In genomic region chr2:3628800-3629199, GRCh38 we compare ENCODE assay signal across 10 cellular contexts. TPM values are rescaled to one million over a fixed set of nuclear protein-coding genes. Genes with fewer than 3 reads are reported as not detected.
A peak's percentile ranks its signal among the peaks of the same experiment; 100 is the strongest.
DNase-seq lines count a peak whose midpoint lies in the region; FAIRE-seq and TF ChIP-seq lines count a peak whose summit lies in the region.
"Had no signal": no experiment of that assay in that cellular context is flagged by ENCODE, and none has a peak within 500 bp of the region (broad histone marks: within the 10 kb centered on the region; RNA-seq: fewer than 3 reads in every experiment).

No MANE protein-coding gene starts in this region.

- H4K8ac ChIP-seq in mesendoderm (ENCODE audit: low read depth, low read length) = no peak overlapping the region

- H3K79me1 ChIP-seq in mesendoderm (ENCODE audit: low read length) = no peaks in the 10 kb centered on the region

- no peak overlapping the region for H2BK15ac ChIP-seq in mesendoderm (replicated peaks; ENCODE audit: low read depth)

- H4K5ac ChIP-seq in mesendoderm (ENCODE audit: low read length) = no peak overlapping the region

- H3K4me2 ChIP-seq in mesendoderm (ENCODE audit: low read length) = no peak overlapping the region
- no peak overlapping the region for H3K4me2 ChIP-seq in SK-N-SH

- no peak overlapping the region for H3K56ac ChIP-seq in mesendoderm (ENCODE audit: low read length)

- no peak for TF ChIP-seq POLR2A in GM12892 (IDR thresholded peaks at IDR 0.05; ENCODE audit: low read depth, low read length)

- CTCF ChIA-PET in SK-N-SH (lab: Yijun Ruan, JAX) = interaction anchor here (0.6 to 1.2 kb wide), 4 partner anchors 10 to 1812 kb away, joined by 3 to 4 read pairs (median 3); no protein-coding TSS in a partner anchor

- H2AFZ ChIP-seq in SK-N-SH (ENCODE audit: low read depth) = no peak overlapping the region

- no peak overlapping the region for H3K4me3 ChIP-seq in Jurkat, Clone E6-1 (ENCODE audit: low read length)
- H3K4me3 ChIP-seq in mesendoderm (ENCODE audit: low read length) (no peak overlapping the region), SK-N-SH (ENCODE audit: low read depth in 2 of 2, low read length in 1 of 2) (no peak overlapping the region)

- H3K18ac ChIP-seq in mesendoderm (ENCODE audit: low read length) = no peak overlapping the region

- no peak overlapping the region for H2BK5ac ChIP-seq in mesendoderm (ENCODE audit: low read length)

- no peak overlapping the region for H3K4ac ChIP-seq in mesendoderm (ENCODE audit: low read depth, low read length)

- H3K27me3 ChIP-seq in mesendoderm (ENCODE audit: insufficient read depth, low read length, poor library complexity) = no peaks in the 10 kb centered on the region
- no peaks in the 10 kb centered on the region for H3K27me3 ChIP-seq in SK-N-SH (ENCODE audit: insufficient read depth)

- POLR2A ChIA-PET in SK-N-SH (lab: Yijun Ruan, JAX) = no interaction called here

- TF ChIP-seq CTCF in SK-N-SH (IDR thresholded peaks at IDR 0.05) = no peak

- DNase-seq in DMS79 treated with DMSO at 0.1 percent for 48 hours (lab: John Stamatoyannopoulos, UW) (peak; percentile 91), RPMI8226 (peak; percentile 40), mesendoderm (peak; percentile 66), SK-N-SH (no peak), AG08395 (ENCODE audit: low spot score) (no peak), HPDE6-E6E7 (ENCODE audit: extremely low spot score) (no peak), GM12892 (ENCODE audit: insufficient read length) (no peak)
- peak; percentile 20 for DNase-seq in Jurkat, Clone E6-1 (ENCODE audit: low read depth, low spot score)
- DNase-seq: NCI-H774 had no signal

- H3K36me3 ChIP-seq in mesendoderm (ENCODE audit: control insufficient read depth, insufficient read depth, low read length) = no peaks in the 10 kb centered on the region
- no peaks in the 10 kb centered on the region for H3K36me3 ChIP-seq in SK-N-SH (replicated peaks in 1 of 2; ENCODE audit: control insufficient read depth in 1 of 2, insufficient read depth in 2 of 2, low read length in 1 of 2)

- no peaks in the 10 kb centered on the region for H4K20me1 ChIP-seq in SK-N-SH (ENCODE audit: insufficient read depth)

- FAIRE-seq in GM12892 (lab: Jason Lieb, UNC) = no peak

- no peaks in the 10 kb centered on the region for H3F3A ChIP-seq in SK-N-SH (replicated peaks; ENCODE audit: insufficient read depth)

- no peaks in the 10 kb centered on the region for H3K9me3 ChIP-seq in SK-N-SH

- H3K23ac ChIP-seq in mesendoderm (ENCODE audit: low read length) = no peak overlapping the region

- no peak for TF ChIP-seq EP300 in SK-N-SH (IDR thresholded peaks at IDR 0.05; ENCODE audit: borderline replicate concordance in 1 of 2, low read depth in 1 of 2, low read length in 1 of 2)

- no peaks in the 10 kb centered on the region for H3K9me2 ChIP-seq in SK-N-SH

- no peak for TF ChIP-seq RAD21 in SK-N-SH (IDR thresholded peaks at IDR 0.05; ENCODE audit: low read length)

- H2BK120ac ChIP-seq in mesendoderm (ENCODE audit: low read depth, low read length) = no peak overlapping the region

- WGBS in mesendoderm (ENCODE audit: extremely low coverage, insufficient coverage, low lambda C conversion rate) = no CpG with 5 or more reads among the region's 12 CpGs
- WGBS in SK-N-SH (ENCODE audit: low lambda C conversion rate) = 77% methylated on average over 11 of the region's 12 CpGs

- H3K27ac ChIP-seq in mesendoderm (ENCODE audit: low read depth, low read length) (no peak overlapping the region), SK-N-SH (ENCODE audit: low read depth in 2 of 2, low read length in 1 of 2) (no peak overlapping the region)

- H3K79me2 ChIP-seq in mesendoderm (ENCODE audit: control insufficient read depth, insufficient read depth, low read length) = no peaks in the 10 kb centered on the region
- H3K79me2 ChIP-seq in SK-N-SH (ENCODE audit: insufficient read depth) = no peaks in the 10 kb centered on the region

- no peaks in the 10 kb centered on the region for H3K4me1 ChIP-seq in mesendoderm (ENCODE audit: control insufficient read depth, low read depth, low read length)
- peaks cover 0 to 14% of the 10 kb centered on the region in 2 experiments; a peak in 1 of 4 replicates for H3K4me1 ChIP-seq in SK-N-SH (ENCODE audit: control insufficient read depth in 1 of 2, insufficient read depth in 2 of 2, low read depth in 1 of 2, low read length in 1 of 2)

- H2AK5ac ChIP-seq in mesendoderm (ENCODE audit: low read length) = no peak overlapping the region

- no peak overlapping the region for H3K9ac ChIP-seq in mesendoderm (ENCODE audit: low read length)
- H3K9ac ChIP-seq in SK-N-SH = no peak overlapping the region

TF ChIP-seq in SK-N-SH, 30 proteins besides CTCF, POLR2A, EP300 and RAD21:
- no peak for TF ChIP-seq CHD2 (IDR thresholded peaks at IDR 0.05; ENCODE audit: low read length, partially characterized antibody)
- TF ChIP-seq, protein P1, sequence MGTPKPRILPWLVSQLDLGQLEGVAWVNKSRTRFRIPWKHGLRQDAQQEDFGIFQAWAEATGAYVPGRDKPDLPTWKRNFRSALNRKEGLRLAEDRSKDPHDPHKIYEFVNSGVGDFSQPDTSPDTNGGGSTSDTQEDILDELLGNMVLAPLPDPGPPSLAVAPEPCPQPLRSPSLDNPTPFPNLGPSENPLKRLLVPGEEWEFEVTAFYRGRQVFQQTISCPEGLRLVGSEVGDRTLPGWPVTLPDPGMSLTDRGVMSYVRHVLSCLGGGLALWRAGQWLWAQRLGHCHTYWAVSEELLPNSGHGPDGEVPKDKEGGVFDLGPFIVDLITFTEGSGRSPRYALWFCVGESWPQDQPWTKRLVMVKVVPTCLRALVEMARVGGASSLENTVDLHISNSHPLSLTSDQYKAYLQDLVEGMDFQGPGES (IDR thresholded peaks at IDR 0.05; ENCODE audit: low read depth, low read length) = no peak
- no peak for TF ChIP-seq SIN3A (IDR thresholded peaks at IDR 0.05; ENCODE audit: borderline replicate concordance, low read depth, low read length)
- no peak for TF ChIP-seq GATA2 (CRISPR knock-in tag; IDR thresholded peaks at IDR 0.05)
- TF ChIP-seq GABPA (IDR thresholded peaks at IDR 0.05; ENCODE audit: low read depth) = no peak
- no peak for TF ChIP-seq RXRA (IDR thresholded peaks at IDR 0.05; ENCODE audit: borderline replicate concordance, low read depth)
- TF ChIP-seq, protein P2, sequence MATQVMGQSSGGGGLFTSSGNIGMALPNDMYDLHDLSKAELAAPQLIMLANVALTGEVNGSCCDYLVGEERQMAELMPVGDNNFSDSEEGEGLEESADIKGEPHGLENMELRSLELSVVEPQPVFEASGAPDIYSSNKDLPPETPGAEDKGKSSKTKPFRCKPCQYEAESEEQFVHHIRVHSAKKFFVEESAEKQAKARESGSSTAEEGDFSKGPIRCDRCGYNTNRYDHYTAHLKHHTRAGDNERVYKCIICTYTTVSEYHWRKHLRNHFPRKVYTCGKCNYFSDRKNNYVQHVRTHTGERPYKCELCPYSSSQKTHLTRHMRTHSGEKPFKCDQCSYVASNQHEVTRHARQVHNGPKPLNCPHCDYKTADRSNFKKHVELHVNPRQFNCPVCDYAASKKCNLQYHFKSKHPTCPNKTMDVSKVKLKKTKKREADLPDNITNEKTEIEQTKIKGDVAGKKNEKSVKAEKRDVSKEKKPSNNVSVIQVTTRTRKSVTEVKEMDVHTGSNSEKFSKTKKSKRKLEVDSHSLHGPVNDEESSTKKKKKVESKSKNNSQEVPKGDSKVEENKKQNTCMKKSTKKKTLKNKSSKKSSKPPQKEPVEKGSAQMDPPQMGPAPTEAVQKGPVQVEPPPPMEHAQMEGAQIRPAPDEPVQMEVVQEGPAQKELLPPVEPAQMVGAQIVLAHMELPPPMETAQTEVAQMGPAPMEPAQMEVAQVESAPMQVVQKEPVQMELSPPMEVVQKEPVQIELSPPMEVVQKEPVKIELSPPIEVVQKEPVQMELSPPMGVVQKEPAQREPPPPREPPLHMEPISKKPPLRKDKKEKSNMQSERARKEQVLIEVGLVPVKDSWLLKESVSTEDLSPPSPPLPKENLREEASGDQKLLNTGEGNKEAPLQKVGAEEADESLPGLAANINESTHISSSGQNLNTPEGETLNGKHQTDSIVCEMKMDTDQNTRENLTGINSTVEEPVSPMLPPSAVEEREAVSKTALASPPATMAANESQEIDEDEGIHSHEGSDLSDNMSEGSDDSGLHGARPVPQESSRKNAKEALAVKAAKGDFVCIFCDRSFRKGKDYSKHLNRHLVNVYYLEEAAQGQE (IDR thresholded peaks at IDR 0.05; ENCODE audit: low read depth, low read length) = no peak
- TF ChIP-seq TEAD4 (IDR thresholded peaks at IDR 0.05; ENCODE audit: borderline replicate concordance, insufficient read depth) = no peak
- TF ChIP-seq SMC3 (IDR thresholded peaks at IDR 0.05; ENCODE audit: low read depth, low read length) = no peak

RNA-seq across cellular contexts. Expression of gene ALLC, which starts 29.2 kb away (rescaled TPM):
- not detected for polyA plus RNA-seq in Jurkat, Clone E6-1 (2012; ENCODE audit: insufficient read depth, insufficient read length)
- not detected for polyA plus RNA-seq in mesendoderm (2013, experiment 1 of 2)
- not detected for polyA plus RNA-seq in mesendoderm (2013, experiment 2 of 2)
- 0.08 TPM in 1 of 2 replicates, not detected in the other for polyA plus RNA-seq in SK-N-SH (2012; rRNA removed)
- 0.05 TPM in 1 of 2 replicates, not detected in the other for polyA plus RNA-seq in SK-N-SH (2012; cell fraction: cytosol; rRNA removed)
- polyA plus RNA-seq in SK-N-SH (2012; cell fraction: nucleus; rRNA removed) = 0.19 and 0.27 TPM in 2 replicates
- not detected for polyA plus RNA-seq in GM12892 (2012; ENCODE audit: missing spikeins)
- polyA plus RNA-seq: naive thymus-derived CD4-positive, alpha-beta T cell had no signal

RNA-seq across cellular contexts. Expression of gene COLEC11, which starts 33.9 kb away (rescaled TPM):
- not detected for polyA plus RNA-seq in Jurkat, Clone E6-1 (2012; ENCODE audit: insufficient read depth, insufficient read length)
- 0.22 TPM for polyA plus RNA-seq in mesendoderm (2013, experiment 1 of 2)
- 0.15 TPM for polyA plus RNA-seq in mesendoderm (2013, experiment 2 of 2)
- polyA plus RNA-seq in SK-N-SH (2012; rRNA removed) = 8.7 and 15.2 TPM in 2 replicates
- polyA plus RNA-seq in SK-N-SH (2012; cell fraction: cytosol; rRNA removed) = 11.5 and 22.9 TPM in 2 replicates
- polyA plus RNA-seq in SK-N-SH (2012; cell fraction: nucleus; rRNA removed) = 4.4 and 8.8 TPM in 2 replicates
- 0.83 TPM for polyA plus RNA-seq in GM12892 (2012; ENCODE audit: missing spikeins)

RNA-seq across cellular contexts. Expression of gene RPS7, which starts 53.7 kb away (rescaled TPM):
- 4,149 TPM for polyA plus RNA-seq in Jurkat, Clone E6-1 (2012; ENCODE audit: insufficient read depth, insufficient read length)
- polyA plus RNA-seq in mesendoderm (2013, experiment 1 of 2) = 4,409 TPM
- 4,413 TPM for polyA plus RNA-seq in mesendoderm (2013, experiment 2 of 2)
- polyA plus RNA-seq in SK-N-SH (2012; rRNA removed) = 2,166 and 2,477 TPM in 2 replicates
- polyA plus RNA-seq in SK-N-SH (2012; cell fraction: cytosol; rRNA removed) = 3,192 and 3,529 TPM in 2 replicates
- polyA plus RNA-seq in SK-N-SH (2012; cell fraction: nucleus; rRNA removed) = 656 and 726 TPM in 2 replicates
- 4,194 TPM for polyA plus RNA-seq in GM12892 (2012; ENCODE audit: missing spikeins)

Comparison
In these comparisons a context has a peak if more than half of its experiments do, and no peak if none do; other contexts are left out.
1. DNase-seq: peak in DMS79 treated with DMSO at 0.1 percent for 48 hours (single experiment), Jurkat, Clone E6-1 (single experiment), RPMI8226 (single experiment) and mesendoderm (single experiment); none in SK-N-SH (single experiment), AG08395 (single experiment), HPDE6-E6E7 (single experiment) and GM12892 (single experiment).